In the genomic region with DNA sequence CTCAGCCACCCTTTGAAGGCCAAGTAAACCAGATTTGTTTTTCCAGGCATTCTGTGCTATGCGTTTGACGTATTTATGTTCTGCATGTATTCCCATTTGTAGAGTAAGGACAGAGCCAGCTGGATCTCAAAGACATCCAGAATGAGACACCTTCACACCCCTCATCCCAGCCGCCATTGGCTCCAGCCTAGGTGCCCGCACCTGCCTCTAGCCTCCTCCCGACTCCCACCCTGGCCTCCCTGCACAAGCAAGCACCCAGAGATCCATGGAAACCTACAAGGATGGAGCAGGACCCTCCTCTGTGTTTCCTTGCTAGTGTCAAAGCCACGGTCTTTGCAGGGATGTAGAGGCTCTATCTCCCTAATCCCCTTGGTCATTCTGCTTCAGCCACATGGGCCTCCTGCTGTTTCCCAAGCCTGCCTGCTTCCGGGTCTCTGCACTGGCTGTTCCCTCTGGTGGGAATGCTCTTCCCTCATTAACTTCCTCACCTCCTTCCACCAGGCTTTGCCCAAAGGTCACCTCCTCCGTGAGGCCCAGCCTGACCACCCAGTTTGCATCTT, we compare ENCODE assay signal across 1 cellular context.
TF ChIP-seq lines count a peak whose summit lies in the region.

No MANE protein-coding gene starts in this region.

TF ChIP-seq in A549, 52 proteins besides CTCF, POLR2A, EP300 and RAD21 (continued from another document):
- TF ChIP-seq, protein P1, sequence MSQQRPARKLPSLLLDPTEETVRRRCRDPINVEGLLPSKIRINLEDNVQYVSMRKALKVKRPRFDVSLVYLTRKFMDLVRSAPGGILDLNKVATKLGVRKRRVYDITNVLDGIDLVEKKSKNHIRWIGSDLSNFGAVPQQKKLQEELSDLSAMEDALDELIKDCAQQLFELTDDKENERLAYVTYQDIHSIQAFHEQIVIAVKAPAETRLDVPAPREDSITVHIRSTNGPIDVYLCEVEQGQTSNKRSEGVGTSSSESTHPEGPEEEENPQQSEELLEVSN (IDR thresholded peaks at IDR 0.05; ENCODE audit: borderline replicate concordance, low read depth): no peak
TF ChIP-seq in A549: peak in this region for 0.
